Comparison of ENCODE assay signal across 1 cellular context in the genomic region with DNA sequence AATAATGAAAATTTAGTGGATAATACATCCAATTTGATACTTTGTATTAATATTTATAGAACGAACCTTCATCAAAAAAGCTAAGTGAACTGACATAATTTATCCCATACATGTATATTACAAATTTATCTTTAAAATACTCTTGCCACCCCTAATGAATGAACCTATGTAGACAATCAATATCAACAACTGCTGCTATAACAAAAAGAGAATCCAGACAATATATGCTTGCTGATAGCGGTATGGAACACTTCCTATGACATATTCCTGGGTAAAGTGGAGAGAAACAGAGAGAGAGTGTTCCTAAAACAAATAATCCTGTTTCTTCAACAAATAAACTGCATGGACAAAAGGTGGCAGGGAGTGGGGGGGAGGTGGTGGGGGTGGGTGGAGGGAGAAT.
A peak's percentile ranks its signal among the peaks of the same experiment; 100 is the strongest.
TF ChIP-seq lines count a peak whose summit lies in the region.

No MANE protein-coding gene starts in this region.

TF ChIP-seq in HepG2, 621 proteins besides CTCF, POLR2A, EP300 and RAD21:
- no peak for TF ChIP-seq ASH2L (IDR thresholded peaks at IDR 0.05; ENCODE audit: insufficient read length, low read depth, low read length)
- TF ChIP-seq ZNF12 (CRISPR knock-in tag; IDR thresholded peaks at IDR 0.05): peak; percentile 93
TF ChIP-seq in HepG2: peak in this region for 1.
